ENCODE assay signal across 8 cellular contexts in genomic region chr22:50186181-50186731, GRCh38.
DNase-seq lines count a peak whose midpoint lies in the region; ATAC-seq and TF ChIP-seq lines count a peak whose summit lies in the region.

No MANE protein-coding gene starts in this region.

- H3K9ac ChIP-seq in muscle layer of colon (ENCODE audit: low read length) = peak overlapping the region; percentile 27

- H3K4me3 ChIP-seq in AG04449 (ENCODE audit: low read depth, low read length) (peak overlapping the region; percentile 67), coronary artery (peak overlapping the region; percentile 84), muscle layer of colon (ENCODE audit: low read depth in 1 of 2, low read length in 2 of 2) (peak overlapping the region; percentile 47 to 59)

- TF ChIP-seq CTCF in AG04449 (IDR thresholded peaks at IDR 0.05; ENCODE audit: insufficient read depth, low read length, missing control alignments) = no peak
- no peak for TF ChIP-seq CTCF in coronary artery (IDR thresholded peaks at IDR 0.05)

- H3K4me1 ChIP-seq in muscle layer of colon (ENCODE audit: insufficient read depth, low read length) = peaks cover 38% of the 10 kb centered on the region

- H3K36me3 ChIP-seq in KOPT-K1 (ENCODE audit: insufficient read depth, low read length) = peaks cover 7% of the 10 kb centered on the region; the same call in 1 of the 2 replicates
- no peaks in the 10 kb centered on the region for H3K36me3 ChIP-seq in muscle layer of colon (ENCODE audit: insufficient read depth, low read length)

- no peaks in the 10 kb centered on the region for H3K27me3 ChIP-seq in muscle layer of colon (ENCODE audit: control insufficient read depth in 1 of 2, insufficient read depth in 2 of 2, low read length in 2 of 2)

- ATAC-seq in HG02852 (IDR thresholded peaks at IDR 0.05; ENCODE audit: unreplicated experiment) (no peak), HG03108 (IDR thresholded peaks at IDR 0.05; ENCODE audit: unreplicated experiment) (no peak)

- CTCF ChIA-PET in AG04449 (lab: Yijun Ruan, JAX) = interaction anchor here (0.9 kb wide), 1 partner anchor 23 kb away, joined by 3 read pairs; no protein-coding TSS in a partner anchor

- POLR2A ChIA-PET in AG04449 (lab: Yijun Ruan, JAX) = no interaction called here

- H3K27ac ChIP-seq in KOPT-K1 (ENCODE audit: low read depth, low read length, poor library complexity, severe bottlenecking) (peak overlapping the region; percentile 70), coronary artery (peak overlapping the region; percentile 59 to 77), muscle layer of colon (ENCODE audit: low read depth, low read length) (peak overlapping the region; percentile 35)

- H3K9me3 ChIP-seq in KOPT-K1 (ENCODE audit: insufficient read depth, low read length, poor library complexity, severe bottlenecking) = no peaks in the 10 kb centered on the region
- H3K9me3 ChIP-seq in muscle layer of colon (ENCODE audit: low read length) = no peaks in the 10 kb centered on the region

- DNase-seq in AG04449 (ENCODE audit: low read depth, low spot score) (no peak), coronary artery (ENCODE audit: low spot score) (no peak), COR-L47 (lab: John Stamatoyannopoulos, UW) (no peak), NCI-H1694 treated with DMSO at 0.1 percent for 48 hours (lab: John Stamatoyannopoulos, UW) (no peak)
